17 cellular contexts compared by ENCODE assay signal in the genomic region with DNA sequence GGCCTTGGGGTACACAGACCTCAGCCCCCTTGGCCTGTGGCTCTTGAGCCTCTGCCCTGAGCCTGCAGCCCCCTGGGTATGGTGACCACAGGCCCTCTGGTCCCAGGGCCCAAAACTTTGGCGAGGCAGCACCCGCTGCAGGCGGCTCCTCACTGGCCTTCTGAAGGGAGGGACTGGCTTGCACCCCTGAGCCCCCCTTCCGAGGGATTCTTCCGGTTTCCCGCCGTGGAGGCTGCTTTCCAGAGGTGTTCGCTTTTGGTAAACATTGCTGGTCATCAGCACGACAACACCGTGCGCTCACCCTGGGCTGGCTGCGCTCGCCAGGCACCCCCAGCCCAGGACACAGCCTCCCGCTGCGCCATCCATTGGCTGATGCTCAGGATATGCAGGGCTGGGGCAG.
"Had no signal": no experiment of that assay in that cellular context is flagged by ENCODE, and none has a peak within 500 bp of the region (broad histone marks: within the 10 kb centered on the region; RNA-seq: fewer than 3 reads in every experiment).

No MANE protein-coding gene starts in this region.

- H3K27ac Mint-ChIP-seq: natural killer cell had no signal

- H3K36me3 ChIP-seq: SJSA1 had no signal

- FAIRE-seq: colon, endothelial cell of umbilical vein, TTC549 had no signal

- H3K9me3 ChIP-seq: adrenal gland, SJSA1, suprapubic skin, upper lobe of left lung had no signal

- H3K27me3 ChIP-seq: adrenal gland, cardiac muscle cell, SJSA1, suprapubic skin, upper lobe of left lung had no signal

- H3K9me3 Mint-ChIP-seq: natural killer cell had no signal

- H3K4me3 ChIP-seq: adrenal gland, cardiac muscle cell, SJSA1, skin epidermis, suprapubic skin, upper lobe of left lung had no signal

- H3K36me3 Mint-ChIP-seq: natural killer cell had no signal

- DNase-seq: activated naive CD4-positive, alpha-beta T cell treated with Interleukin-2 at 50 U/mL for 16 hours; glutamatergic neuron; kidney glomerular epithelial cell; natural killer cell; retina; stimulated activated CD4-positive, alpha-beta T cell treated with anti-CD3 and anti-CD28 coated beads, Interleukin-15, amount 100 ng/mL, for 24 hours; stimulated activated CD4-positive, alpha-beta T cell treated with anti-CD3 and anti-CD28 coated beads, Interleukin-4, amount 100 ng/mL, for 1 hour; stimulated activated naive CD8-positive, alpha-beta T cell treated with anti-CD3 and anti-CD28 coated beads, Interleukin-15, Interleukin-2, amounts not matched to agents 100 U/mL and 50 U/mL, for 24 hours had no signal

- ATAC-seq: natural killer cell had no signal

- H3K27ac ChIP-seq: SJSA1, upper lobe of left lung had no signal

- H3K4me3 Mint-ChIP-seq: natural killer cell had no signal

- H3K4me1 ChIP-seq: SJSA1 had no signal
